In the genomic region with DNA sequence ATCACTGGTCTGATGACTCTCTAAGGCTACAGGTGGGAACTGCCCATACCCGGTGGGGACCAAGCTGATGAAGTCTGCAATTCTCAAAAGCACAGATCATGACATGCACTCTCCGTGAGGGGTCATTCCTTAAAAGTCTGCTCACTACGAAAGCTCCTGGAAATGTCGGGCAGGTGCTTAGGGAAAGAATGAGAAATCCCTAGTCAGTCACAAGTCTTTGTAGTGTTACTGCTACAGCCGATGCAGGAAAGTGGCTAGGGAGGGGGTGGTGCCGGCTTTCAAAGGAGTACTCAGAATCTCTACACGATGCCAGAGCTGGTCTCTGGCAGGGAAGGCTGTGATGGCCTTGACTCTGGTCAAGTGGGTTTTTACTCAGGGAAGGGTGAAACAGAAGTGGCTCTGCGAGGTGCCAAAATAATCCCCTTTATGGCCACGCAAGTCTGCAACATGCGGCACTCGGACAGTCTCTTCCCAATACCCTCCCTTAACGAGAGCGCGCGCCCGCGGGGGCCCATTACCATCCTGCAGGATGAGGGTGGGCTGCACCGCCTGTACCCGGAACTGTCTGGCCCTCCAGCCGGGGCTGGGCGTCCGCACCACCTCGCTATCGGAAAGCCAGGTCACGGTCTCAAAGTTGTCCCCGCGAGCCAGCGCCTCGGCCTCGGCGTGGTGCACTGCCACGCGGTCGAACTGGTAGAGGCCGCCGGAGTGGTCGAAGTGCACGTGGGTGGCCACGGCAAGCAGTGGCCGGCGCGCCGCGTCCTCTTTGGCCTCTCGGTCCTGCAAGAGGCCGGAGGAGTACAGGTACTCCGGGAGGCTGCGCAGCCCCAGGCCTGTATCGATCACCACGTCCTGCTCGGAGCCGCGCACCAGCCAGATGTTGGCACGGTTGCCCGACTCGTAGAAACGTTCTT, we compare ENCODE assay signal across 8 cellular contexts. TPM values are rescaled to one million over a fixed set of nuclear protein-coding genes. Genes with fewer than 3 reads are reported as not detected.
DNase-seq lines count a peak whose midpoint lies in the region; ATAC-seq and TF ChIP-seq lines count a peak whose summit lies in the region.

No MANE protein-coding gene starts in this region.

- H3K27ac ChIP-seq in testis = peak overlapping the region; percentile 44 to 79

- TF ChIP-seq POLR2A in testis (IDR thresholded peaks at IDR 0.05) = no peak

- H3K4me1 ChIP-seq in testis = peaks cover 6% of the 10 kb centered on the region

- peaks cover 23 to 41% (median 35%) of the 10 kb centered on the region in 4 donors for H3K4me1 Mint-ChIP-seq in naive thymus-derived CD8-positive, alpha-beta T cell

- H3K9me3 Mint-ChIP-seq in naive thymus-derived CD8-positive, alpha-beta T cell = peaks cover 0 to 26% (median 14%) of the 10 kb centered on the region in 9 donors

- peak; percentile 17 for DNase-seq in activated gamma-delta T cell treated with Interleukin-2 at 50 U/mL for 16 hours
- DNase-seq in activated gamma-delta T cell (lab: John Stamatoyannopoulos, UW) = no peak
- DNase-seq in NCI-H524 treated with DMSO at 0.1 percent for 48 hours (lab: John Stamatoyannopoulos, UW) = peak; percentile 6
- DNase-seq in activated T-cell treated with anti-CD3 and anti-CD28 coated beads, Interleukin-2, amount 50 U/mL, for 1 hour = peak; percentile 32
- DNase-seq in fibroblast of mammary gland (ENCODE audit: low read depth) = peak; percentile 28
- peak in 6 of 10 donors; percentile 6 to 49 (median 19) for DNase-seq in naive thymus-derived CD8-positive, alpha-beta T cell
- peak; percentile 74 for DNase-seq in testis

- no peaks in the 10 kb centered on the region for H3K9me3 ChIP-seq in testis

- POLR2A ChIA-PET in naive thymus-derived CD8-positive, alpha-beta T cell (lab: Charles Lee) = interaction anchor here (1.1 to 3.5 kb wide), 7 partner anchors 34 to 909 kb away, joined by 3 to 69 read pairs (median 10); a partner anchor contains a TSS

- no peaks in the 10 kb centered on the region for H3K36me3 ChIP-seq in testis (ENCODE audit: low read depth, missing control alignments)

- H3K4me3 ChIP-seq in fibroblast of mammary gland (ENCODE audit: control insufficient read depth, low read depth, low read length) = peak overlapping the region; percentile 88
- H3K4me3 ChIP-seq in testis = peak overlapping the region; percentile 77 to 92

- H3K27ac Mint-ChIP-seq in naive thymus-derived CD8-positive, alpha-beta T cell = peak overlapping the region; percentile 94 to 98 (median 96)

- TF ChIP-seq CTCF in fibroblast of mammary gland (conservative IDR thresholded peaks at IDR 0.05; ENCODE audit: control insufficient read depth, insufficient read depth, low read depth, low read length) (no peak), testis (IDR thresholded peaks at IDR 0.05) (no peak)

- peak overlapping the region; percentile 92 to 99 (median 98) for H3K4me3 Mint-ChIP-seq in naive thymus-derived CD8-positive, alpha-beta T cell

- peaks cover 20 to 31% (median 30%) of the 10 kb centered on the region in 3 donors for H3K36me3 Mint-ChIP-seq in naive thymus-derived CD8-positive, alpha-beta T cell

- no peaks in the 10 kb centered on the region for H3K27me3 Mint-ChIP-seq in naive thymus-derived CD8-positive, alpha-beta T cell

- no peaks in the 10 kb centered on the region for H3K27me3 ChIP-seq in testis

- intact Hi-C loops in testis (cut with DNase I; ENCODE audit: low total_unique reads) = no loop called here

- ATAC-seq in HG02885 (IDR thresholded peaks at IDR 0.05; ENCODE audit: poor library complexity, unreplicated experiment) = peak; percentile 18
- peak in 1 of 2 donors; percentile 5 for ATAC-seq in naive thymus-derived CD8-positive, alpha-beta T cell

- 1 to 2% methylated on average over 21 to 23 of the region's 57 CpGs for WGBS in testis, 2 donors

RNA-seq across cellular contexts. Expression of a gene that starts 1.0 kb away (rescaled TPM):
- total RNA-seq in naive thymus-derived CD8-positive, alpha-beta T cell = 10 to 100 TPM; 15.7 to 15.8 TPM
- polyA plus RNA-seq in naive thymus-derived CD8-positive, alpha-beta T cell = 1 to 10 TPM; 4.7 to 5.7 (median 5.3) TPM
- 10 to 100 TPM in 1 of 2 donors, 1 to 10 TPM in 1; 10.0 to 10.2 TPM for total RNA-seq in testis
- polyA plus RNA-seq in testis (ENCODE audit: insufficient read depth, low read depth, low replicate concordance) = 4.9 TPM

RNA-seq across cellular contexts. Expression of a gene that starts 1.1 kb away (rescaled TPM):
- 1 to 10 TPM; 3.2 TPM for total RNA-seq in naive thymus-derived CD8-positive, alpha-beta T cell
- polyA plus RNA-seq in naive thymus-derived CD8-positive, alpha-beta T cell = 1 to 10 TPM; 1.9 to 2.8 (median 2.1) TPM
- total RNA-seq in testis = 10 to 100 TPM in 1 of 2 donors, 1 to 10 TPM in 1; 9.4 to 13.4 TPM
- 5.2 TPM for polyA plus RNA-seq in testis (ENCODE audit: insufficient read depth, low read depth, low replicate concordance)

RNA-seq across cellular contexts. Expression of a gene that starts 55.8 kb away (rescaled TPM):
- total RNA-seq in naive thymus-derived CD8-positive, alpha-beta T cell = 10 to 100 TPM; 25.1 to 26.9 TPM
- polyA plus RNA-seq in naive thymus-derived CD8-positive, alpha-beta T cell = 1 to 10 TPM; 6.6 to 8.4 (median 7.1) TPM
- total RNA-seq in testis = 10 to 100 TPM in 1 of 2 donors, 1 to 10 TPM in 1; 9.4 to 11.0 TPM
- 10.4 TPM for polyA plus RNA-seq in testis (ENCODE audit: insufficient read depth, low read depth, low replicate concordance)
